Comparison of ENCODE assay signal across 1 cellular context in genomic region chr16:89141884-89142267, GRCh38.
A peak's percentile ranks its signal among the peaks of the same experiment; 100 is the strongest.
TF ChIP-seq lines count a peak whose summit lies in the region.

No MANE protein-coding gene starts in this region.

TF ChIP-seq in K562, 482 proteins besides CTCF, POLR2A, EP300 and RAD21:
- TF ChIP-seq POLR2G (IDR thresholded peaks at IDR 0.05; ENCODE audit: low read depth, low read length) (peak; percentile 48; the same call in 1 of the 2 replicates), TFAP4 (CRISPR knock-in tag; IDR thresholded peaks at IDR 0.05; ENCODE audit: borderline replicate concordance) (no peak)
